18 cellular contexts compared by ENCODE assay signal in the genomic region with DNA sequence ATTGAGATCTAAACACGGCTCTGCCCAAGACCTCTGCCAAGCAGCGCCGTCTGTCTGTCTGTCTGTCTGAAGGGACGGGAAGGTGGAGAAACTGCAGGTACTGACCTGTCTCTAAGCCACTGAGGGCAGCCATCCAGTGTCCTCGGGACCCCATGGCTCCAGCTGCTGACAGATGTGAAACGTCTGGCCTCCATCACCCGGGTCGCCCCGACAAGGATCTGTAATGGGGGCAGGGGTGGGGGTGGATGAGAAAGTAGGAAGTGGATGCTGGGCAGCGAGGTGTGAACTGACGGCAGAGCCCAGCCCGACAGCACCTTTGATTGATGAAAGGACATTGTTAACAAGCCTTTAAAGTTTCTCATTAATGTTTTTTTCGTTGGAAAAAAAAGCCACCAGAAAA.
A peak's percentile ranks its signal among the peaks of the same experiment; 100 is the strongest.
DNase-seq lines count a peak whose midpoint lies in the region; ATAC-seq and TF ChIP-seq lines count a peak whose summit lies in the region.
"Had no signal": no experiment of that assay in that cellular context is flagged by ENCODE, and none has a peak within 500 bp of the region (broad histone marks: within the 10 kb centered on the region; RNA-seq: fewer than 3 reads in every experiment).

No MANE protein-coding gene starts in this region.

- H3K27ac Mint-ChIP-seq in chondrocyte (ENCODE audit: unreplicated experiment) (no peak overlapping the region), nephron progenitor cell (peak overlapping the region; percentile 89)

- H3K4me3 ChIP-seq in tibial artery: no peak overlapping the region
- H3K4me3 ChIP-seq: HAP-1 had no signal

- H3K4me1 ChIP-seq in tibial artery: no peaks in the 10 kb centered on the region
- H3K4me1 ChIP-seq: HAP-1 had no signal

- no peak for TF ChIP-seq CTCF in chondrocyte (IDR thresholded peaks at IDR 0.05)
- no peak for TF ChIP-seq CTCF in nephron progenitor cell (IDR thresholded peaks at IDR 0.05)
- no peak for TF ChIP-seq CTCF in tibial artery (IDR thresholded peaks at IDR 0.05)

- H3K27me3 Mint-ChIP-seq in chondrocyte (ENCODE audit: low read depth) (no peaks in the 10 kb centered on the region), nephron progenitor cell (ENCODE audit: low read depth, poor library complexity) (peaks cover 3% of the 10 kb centered on the region)

- H3K27me3 ChIP-seq in tibial artery: no peaks in the 10 kb centered on the region

- H3K27ac ChIP-seq in tibial artery: no peak overlapping the region

- H3K4me3 Mint-ChIP-seq in chondrocyte (ENCODE audit: unreplicated experiment) (no peak overlapping the region), nephron progenitor cell (no peak overlapping the region)

- peak; percentile 26 for DNase-seq in activated CD8-positive, alpha-beta memory T cell treated with anti-CD3 and anti-CD28 coated beads for 24 hours
- DNase-seq in activated CD8-positive, alpha-beta memory T cell treated with anti-CD3 and anti-CD28 coated beads, Interleukin-2, amount 50 U/mL, for 4 hours: no peak
- DNase-seq in chondrocyte (ENCODE audit: low spot score) (peak; percentile 73), nephron progenitor cell (no peak), tibial artery (peak; percentile 19 to 54), KG1 (lab: John Stamatoyannopoulos, UW) (no peak), kidney glomerular epithelial cell (lab: John Stamatoyannopoulos, UW) (no peak)
- DNase-seq: 8988T, C1 segment of cervical spinal cord, DMS153, EL, IMR-90, NCI-H1417 treated with DMSO at 0.1 percent for 48 hours, NCI-H2029, NCI-H510A treated with DMSO at 0.1 percent for 48 hours had no signal

- no peaks in the 10 kb centered on the region for H3K4me1 Mint-ChIP-seq in chondrocyte (ENCODE audit: low read depth)
- peaks cover 27% of the 10 kb centered on the region for H3K4me1 Mint-ChIP-seq in nephron progenitor cell

- no peak for ATAC-seq in GM18511 (IDR thresholded peaks at IDR 0.05; ENCODE audit: unreplicated experiment)
- ATAC-seq: Panc1 had no signal

- H3K36me3 Mint-ChIP-seq in chondrocyte (ENCODE audit: low read depth) (no peaks in the 10 kb centered on the region), nephron progenitor cell (ENCODE audit: low read depth) (peaks cover 24% of the 10 kb centered on the region)

- intact Hi-C loops in tibial artery (cut with DNase I; ENCODE audit: low total_unique reads): no loop called here

- no peaks in the 10 kb centered on the region for H3K9me3 ChIP-seq in tibial artery
- H3K9me3 ChIP-seq: HAP-1 had no signal

- H3K9me3 Mint-ChIP-seq in chondrocyte (ENCODE audit: low read depth) (no peaks in the 10 kb centered on the region), nephron progenitor cell (no peaks in the 10 kb centered on the region)

- H3K36me3 ChIP-seq in tibial artery: peaks cover 7 to 38% (median 28%) of the 10 kb centered on the region in 3 donors
- H3K36me3 ChIP-seq: HAP-1 had no signal

Comparison
In these comparisons a context has a peak if more than half of its experiments do, and no peak if none do; other contexts are left out.
1. DNase-seq: peak in activated CD8-positive, alpha-beta memory T cell treated with anti-CD3 and anti-CD28 coated beads for 24 hours (single experiment), chondrocyte (single experiment) and tibial artery (2 of 2); none in activated CD8-positive, alpha-beta memory T cell treated with anti-CD3 and anti-CD28 coated beads, Interleukin-2, amount 50 U/mL, for 4 hours (single experiment), nephron progenitor cell (single experiment), KG1 (single experiment) and kidney glomerular epithelial cell (single experiment).